Comparison of ENCODE assay signal across 25 cellular contexts in the genomic region with DNA sequence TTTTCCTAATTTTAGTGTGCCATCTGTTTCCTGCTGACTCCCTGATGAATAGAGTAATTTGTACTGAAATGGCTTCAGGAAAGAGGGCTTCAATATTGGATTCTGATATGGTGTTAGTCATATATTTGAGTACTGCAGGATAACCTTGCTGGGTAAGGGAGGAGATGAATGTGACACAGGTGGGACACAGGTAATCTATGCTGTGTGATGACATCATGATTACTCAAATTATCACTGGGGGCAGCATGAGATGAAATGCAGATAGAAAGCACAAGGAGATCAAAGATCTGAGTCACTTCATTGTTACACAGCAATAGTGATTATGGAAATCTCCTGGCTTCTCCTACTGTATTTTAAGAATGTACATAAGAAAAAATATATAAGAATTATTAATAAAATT.
DNase-seq lines count a peak whose midpoint lies in the region; ATAC-seq, FAIRE-seq and TF ChIP-seq lines count a peak whose summit lies in the region.
"Had no signal": no experiment of that assay in that cellular context is flagged by ENCODE, and none has a peak within 500 bp of the region (broad histone marks: within the 10 kb centered on the region; RNA-seq: fewer than 3 reads in every experiment).

No MANE protein-coding gene starts in this region.

- intact Hi-C loops in HepG2 (cut with micrococcal nuclease; ENCODE audit: unreplicated experiment): no loop called here
- intact Hi-C loops in right lobe of liver (cut with DNase I): no loop called here
- intact Hi-C loops in PC-3 (cut with micrococcal nuclease): no loop called here

- no peak for DNase-seq in HepG2 (ENCODE audit: low spot score)
- no peak for DNase-seq in right lobe of liver
- DNase-seq in PC-3: peak; percentile 74
- DNase-seq in dermis blood vessel endothelial cell: no peak
- DNase-seq: 8988T; ACHN; BE2C; C1 segment of cervical spinal cord; CD4-positive, alpha-beta memory T cell; CD4-positive, CD25-positive, alpha-beta regulatory T cell; CD8-positive, alpha-beta memory T cell; COR-L47; DMS 273 treated with DMSO at 0.1 percent for 48 hours; DMS153; DMS53; DMS79; DND-41; EL; GDM1 had no signal

- H4K20me1 ChIP-seq in HepG2 (ENCODE audit: insufficient read depth, low read length): no peaks in the 10 kb centered on the region
- H4K20me1 ChIP-seq in PC-3 (ENCODE audit: low read length): no peaks in the 10 kb centered on the region
- H4K20me1 ChIP-seq: BLaER1 had no signal

- ATAC-seq in HepG2: no peak
- ATAC-seq in right lobe of liver: no peak
- no peak for ATAC-seq in PC-3
- no peak for ATAC-seq in HG02798 (IDR thresholded peaks at IDR 0.05; ENCODE audit: poor library complexity, unreplicated experiment)
- ATAC-seq: GM12878 had no signal

- H3K27ac ChIP-seq in HepG2 (ENCODE audit: extremely low read length, insufficient read depth, low read length): no peak overlapping the region
- no peak overlapping the region for H3K27ac ChIP-seq in right lobe of liver
- peak overlapping the region; percentile 61 for H3K27ac ChIP-seq in PC-3 (ENCODE audit: low read length)
- H3K27ac ChIP-seq: BLaER1 had no signal

- no peak for TF ChIP-seq RAD21 in HepG2 (CRISPR knock-in tag; IDR thresholded peaks at IDR 0.05)

- peaks cover 84% of the 10 kb centered on the region for H3K9me3 ChIP-seq in HepG2 (ENCODE audit: low read length)
- no peaks in the 10 kb centered on the region for H3K9me3 ChIP-seq in right lobe of liver
- H3K9me3 ChIP-seq in PC-3 (ENCODE audit: low read length): no peaks in the 10 kb centered on the region
- H3K9me3 ChIP-seq: BE2C, BLaER1 had no signal

- H3K4me2 ChIP-seq in HepG2 (ENCODE audit: low read depth, low read length) (no peak overlapping the region), PC-3 (ENCODE audit: low read length) (peak overlapping the region; percentile 6; the same call in 1 of the 2 replicates)
- H3K4me2 ChIP-seq: BLaER1 had no signal

- H3K9ac ChIP-seq in HepG2 (ENCODE audit: insufficient read depth, low read depth, low read length): no peak overlapping the region
- H3K9ac ChIP-seq in PC-3 (ENCODE audit: low read length): no peak overlapping the region
- H3K9ac ChIP-seq: BLaER1 had no signal

- no peaks in the 10 kb centered on the region for H3K36me3 ChIP-seq in HepG2 (replicated peaks in 1 of 2; ENCODE audit: control insufficient read depth in 1 of 2, insufficient read depth in 2 of 2, low read length in 2 of 2)
- no peaks in the 10 kb centered on the region for H3K36me3 ChIP-seq in right lobe of liver
- no peaks in the 10 kb centered on the region for H3K36me3 ChIP-seq in PC-3 (ENCODE audit: low read depth, low read length)
- H3K36me3 ChIP-seq: BE2C, BLaER1 had no signal

- H3K79me2 ChIP-seq in HepG2 (ENCODE audit: insufficient read depth, low read length): no peaks in the 10 kb centered on the region
- no peaks in the 10 kb centered on the region for H3K79me2 ChIP-seq in PC-3 (ENCODE audit: low read length)

- H2AFZ ChIP-seq in HepG2 (ENCODE audit: low read length) (no peak overlapping the region), PC-3 (ENCODE audit: low read length) (no peak overlapping the region)

- H3K27me3 ChIP-seq in HepG2 (ENCODE audit: control insufficient read depth in 1 of 2, insufficient read depth in 2 of 2, low read length in 2 of 2) (no peaks in the 10 kb centered on the region), right lobe of liver (no peaks in the 10 kb centered on the region), PC-3 (ENCODE audit: low read length) (no peaks in the 10 kb centered on the region)
- H3K27me3 ChIP-seq: BE2C, BLaER1 had no signal

- no peaks in the 10 kb centered on the region for H3F3A ChIP-seq in PC-3 (ENCODE audit: low read length, unreplicated experiment)

- H3K4me1 ChIP-seq in HepG2 (ENCODE audit: insufficient read depth, low read length): no peaks in the 10 kb centered on the region
- no peaks in the 10 kb centered on the region for H3K4me1 ChIP-seq in right lobe of liver
- peaks cover 13% of the 10 kb centered on the region for H3K4me1 ChIP-seq in PC-3 (ENCODE audit: insufficient read depth, low read length)
- H3K4me1 ChIP-seq: BE2C, BLaER1 had no signal

- FAIRE-seq in HepG2 (lab: Jason Lieb, UNC): no peak
- FAIRE-seq: A204.1, GM12878, GM12892, GM18507 had no signal

- POLR2A ChIA-PET in HepG2 (lab: Yijun Ruan, JAX): no interaction called here
- POLR2A ChIA-PET in PC-3 (lab: Charles Lee; ENCODE audit: unreplicated experiment): no interaction called here

- CTCF ChIA-PET in HepG2 (lab: Yijun Ruan, JAX; ENCODE audit: low intra/inter-chr PET ratio, low total read pairs): no interaction called here
- CTCF ChIA-PET in PC-3 (lab: Charles Lee): no interaction called here

- no peak for TF ChIP-seq EP300 in HepG2 (IDR thresholded peaks at IDR 0.05; ENCODE audit: low read depth in 2 of 2, low read length in 2 of 2)
- TF ChIP-seq EP300 in HepG2 (CRISPR knock-in tag; IDR thresholded peaks at IDR 0.05; ENCODE audit: borderline replicate concordance): no peak

- H3K4me3 ChIP-seq in HepG2 (replicated peaks in 1 of 3; ENCODE audit: insufficient read depth in 1 of 3, low read depth in 2 of 3, low read length in 3 of 3): no peak overlapping the region
- no peak overlapping the region for H3K4me3 ChIP-seq in right lobe of liver
- no peak overlapping the region for H3K4me3 ChIP-seq in PC-3 (ENCODE audit: low read length)
- H3K4me3 ChIP-seq: BLaER1, GM12878 had no signal

- no peaks in the 10 kb centered on the region for H3K9me2 ChIP-seq in PC-3 (replicated peaks; ENCODE audit: low read length)

- TF ChIP-seq POLR2A in HepG2 (IDR thresholded peaks at IDR 0.05; ENCODE audit: insufficient read depth in 1 of 2, low read depth in 2 of 2, low read length in 2 of 2) (no peak), right lobe of liver (IDR thresholded peaks at IDR 0.05) (no peak)

- TF ChIP-seq CTCF in HepG2 (CRISPR knock-in tag; IDR thresholded peaks at IDR 0.05) (no peak), right lobe of liver (IDR thresholded peaks at IDR 0.05) (no peak), PC-3 (conservative IDR thresholded peaks at IDR 0.05; ENCODE audit: low read depth, low read length) (no peak)

- BruUV-seq in HepG2 (replicated peaks; lab: Mats Ljungman, UMichigan) (no TSS peak), PC-3 (replicated peaks; lab: Mats Ljungman, UMichigan) (no TSS peak)

- in situ Hi-C loops in HepG2 (cut with HindIII; ENCODE audit: extremely low pct_ligation_motif_present, low pct_unique_long_range_greater_than_20kb): no loop called here

TF ChIP-seq in HepG2, 621 proteins besides CTCF, POLR2A, EP300 and RAD21:
- no peak for TF ChIP-seq RFXAP (CRISPR knock-in tag; IDR thresholded peaks at IDR 0.05; ENCODE audit: borderline replicate concordance)
- TF ChIP-seq TOPORS (CRISPR knock-in tag; IDR thresholded peaks at IDR 0.05): no peak
- TF ChIP-seq ATF7 (IDR thresholded peaks at IDR 0.05): peak; percentile 88
- no peak for TF ChIP-seq ATF7 (CRISPR knock-in tag; IDR thresholded peaks at IDR 0.05)
- no peak for TF ChIP-seq ZNF777 (CRISPR knock-in tag; IDR thresholded peaks at IDR 0.05)
- TF ChIP-seq, protein P1, sequence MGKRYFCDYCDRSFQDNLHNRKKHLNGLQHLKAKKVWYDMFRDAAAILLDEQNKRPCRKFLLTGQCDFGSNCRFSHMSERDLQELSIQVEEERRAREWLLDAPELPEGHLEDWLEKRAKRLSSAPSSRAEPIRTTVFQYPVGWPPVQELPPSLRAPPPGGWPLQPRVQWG (CRISPR knock-in tag; IDR thresholded peaks at IDR 0.05; ENCODE audit: borderline replicate concordance, low read depth): no peak
- TF ChIP-seq, protein P2, sequence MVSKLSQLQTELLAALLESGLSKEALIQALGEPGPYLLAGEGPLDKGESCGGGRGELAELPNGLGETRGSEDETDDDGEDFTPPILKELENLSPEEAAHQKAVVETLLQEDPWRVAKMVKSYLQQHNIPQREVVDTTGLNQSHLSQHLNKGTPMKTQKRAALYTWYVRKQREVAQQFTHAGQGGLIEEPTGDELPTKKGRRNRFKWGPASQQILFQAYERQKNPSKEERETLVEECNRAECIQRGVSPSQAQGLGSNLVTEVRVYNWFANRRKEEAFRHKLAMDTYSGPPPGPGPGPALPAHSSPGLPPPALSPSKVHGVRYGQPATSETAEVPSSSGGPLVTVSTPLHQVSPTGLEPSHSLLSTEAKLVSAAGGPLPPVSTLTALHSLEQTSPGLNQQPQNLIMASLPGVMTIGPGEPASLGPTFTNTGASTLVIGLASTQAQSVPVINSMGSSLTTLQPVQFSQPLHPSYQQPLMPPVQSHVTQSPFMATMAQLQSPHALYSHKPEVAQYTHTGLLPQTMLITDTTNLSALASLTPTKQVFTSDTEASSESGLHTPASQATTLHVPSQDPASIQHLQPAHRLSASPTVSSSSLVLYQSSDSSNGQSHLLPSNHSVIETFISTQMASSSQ (IDR thresholded peaks at IDR 0.05; ENCODE audit: low read depth): no peak
- TF ChIP-seq, protein P2 (CRISPR knock-in tag; IDR thresholded peaks at IDR 0.05; ENCODE audit: borderline replicate concordance): no peak
- no peak for TF ChIP-seq HDAC2 (CRISPR knock-in tag; IDR thresholded peaks at IDR 0.05)
- peak; percentile 71 for TF ChIP-seq CREB1 (IDR thresholded peaks at IDR 0.05)
- TF ChIP-seq CREB1 (CRISPR knock-in tag; IDR thresholded peaks at IDR 0.05): no peak
